ENCODE assay signal across 29 cellular contexts in the genomic region with DNA sequence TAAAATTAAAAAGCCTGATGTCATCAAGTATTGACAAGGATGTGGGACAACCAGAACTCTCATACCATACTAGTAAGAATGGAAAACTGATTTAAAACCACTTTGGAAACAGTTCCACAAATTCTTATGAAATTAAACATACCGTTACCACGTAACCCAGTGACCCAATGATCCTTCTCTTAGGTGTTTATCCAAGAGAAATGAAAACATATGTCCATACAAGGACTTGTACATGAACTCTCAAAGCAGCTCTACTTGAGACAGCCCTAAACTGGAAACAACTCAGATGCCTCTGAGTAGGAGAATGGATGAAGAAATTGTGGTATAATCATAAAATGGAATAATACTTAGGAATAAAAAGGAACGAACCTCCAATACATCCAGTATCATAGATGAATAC.
"Had no signal": no experiment of that assay in that cellular context is flagged by ENCODE, and none has a peak within 500 bp of the region (broad histone marks: within the 10 kb centered on the region; RNA-seq: fewer than 3 reads in every experiment).

No MANE protein-coding gene starts in this region.

- DNase-seq: activated B cell treated with CpG ODN at 0.5 μM for 24 hours; activated CD4-positive, alpha-beta T cell treated with anti-CD3 and anti-CD28 coated beads, Interleukin-2, amount 50 U/mL, for 1 hour; activated CD8-positive, alpha-beta T cell treated with anti-CD3 and anti-CD28 coated beads for 36 hours; activated naive CD8-positive, alpha-beta T cell treated with anti-CD3 and anti-CD28 coated beads, Interleukin-2, amount 50 U/mL, for 24 hours; activated T-cell treated with anti-CD3 and anti-CD28 coated beads, Interleukin-2, amount 50 U/mL, for 4 hours; body of pancreas; cerebellar nuclear complex; dorsolateral prefrontal cortex; effector memory CD4-positive, alpha-beta T cell; glutamatergic neuron; left colon; naive thymus-derived CD8-positive, alpha-beta T cell; nucleus accumbens; pancreas; retina; small intestine; stimulated activated CD4-positive, alpha-beta T cell treated with anti-CD3 and anti-CD28 coated beads, Interleukin-4, amount 100 ng/mL, for 4 hours; stimulated activated CD8-positive, alpha-beta memory T cell treated with anti-CD3 and anti-CD28 coated beads, Interleukin-4, amount 100 ng/mL, for 48 hours; stimulated activated naive B cell treated with anti-CD40 and anti-IgM and Interleukin-4, amounts not matched to agents 10 μg/mL and 1 μg/mL and 100 μg/mL, for 72 hours; stomach; T-helper 1 cell had no signal

- H3K4me3 ChIP-seq: body of pancreas, cardiac muscle cell, coronary artery, dorsolateral prefrontal cortex, hepatocyte, pancreas, prostate gland, stomach, suprapubic skin, tibial nerve had no signal

- ATAC-seq: activated CD8-positive, alpha-beta T cell treated with anti-CD3 and anti-CD28 coated beads for 36 hours; activated naive CD8-positive, alpha-beta T cell treated with anti-CD3 and anti-CD28 coated beads, Interleukin-2, amount 50 U/mL, for 24 hours; activated T-cell treated with anti-CD3 and anti-CD28 coated beads, Interleukin-2, amount 50 U/mL, for 4 hours; activated T-helper 17 cell treated with anti-CD3 and anti-CD28 coated beads, Interleukin-2, amount 50 U/mL, for 72 hours; body of pancreas; left colon; naive thymus-derived CD8-positive, alpha-beta T cell; pancreas; sciatic nerve; stimulated activated naive B cell treated with anti-CD40 and anti-IgM and Interleukin-4, amounts not matched to agents 10 μg/mL and 1 μg/mL and 100 μg/mL, for 72 hours had no signal

- H3K27ac ChIP-seq: body of pancreas, cardiac muscle cell, coronary artery, dorsolateral prefrontal cortex, hepatocyte, pancreas, prostate gland, stomach, suprapubic skin, tibial nerve had no signal

- H3K36me3 ChIP-seq: cardiac muscle cell, pancreas, prostate gland, suprapubic skin, tibial nerve had no signal

- H3K27me3 ChIP-seq: body of pancreas, cardiac muscle cell, dorsolateral prefrontal cortex, hepatocyte, pancreas, stomach, suprapubic skin, tibial nerve had no signal
